In the genomic region with DNA sequence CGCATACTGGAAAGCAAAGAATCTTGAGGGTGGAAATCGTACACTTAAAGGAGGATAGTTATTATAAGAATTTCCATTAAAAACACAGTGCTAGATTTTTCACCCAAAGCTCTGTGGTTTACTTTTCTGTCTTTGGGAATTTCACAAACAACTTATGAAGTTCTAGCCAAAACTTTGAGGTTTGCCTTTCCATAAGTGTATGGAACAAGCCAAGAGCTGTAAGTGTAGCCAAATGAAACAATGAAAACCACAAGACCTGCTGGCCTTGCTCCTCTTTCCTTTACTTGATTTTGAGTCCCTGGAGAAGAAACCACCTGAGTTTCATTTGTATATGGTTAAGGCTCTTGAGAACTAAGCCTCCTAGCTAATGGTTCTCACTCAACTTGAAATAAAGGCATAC, we compare ENCODE assay signal across 24 cellular contexts.
"Had no signal": no experiment of that assay in that cellular context is flagged by ENCODE, and none has a peak within 500 bp of the region (broad histone marks: within the 10 kb centered on the region; RNA-seq: fewer than 3 reads in every experiment).

No MANE protein-coding gene starts in this region.

- H3K36me3 Mint-ChIP-seq: activated CD8-positive, alpha-beta memory T cell treated with anti-CD3 and anti-CD28 coated beads, Interleukin-2, amount 10 ng/mL, durations not matched to agents 7 days and 5 days; activated naive CD4-positive, alpha-beta T cell treated with anti-CD3 and anti-CD28 coated beads, Interleukin-2, amount 50 U/mL, for 72 hours; naive thymus-derived CD4-positive, alpha-beta T cell; stimulated activated naive B cell treated with anti-CD40 and anti-IgM and Interleukin-4, amounts not matched to agents 10 μg/mL and 1 μg/mL and 100 μg/mL, for 72 hours had no signal

- H3K4me1 Mint-ChIP-seq: activated B cell treated with CpG ODN at 0.5 μM for 24 hours; activated CD4-positive, alpha-beta T cell treated with anti-CD3 and anti-CD28 coated beads for 36 hours; activated CD8-positive, alpha-beta memory T cell treated with anti-CD3 and anti-CD28 coated beads, Interleukin-2, amount 10 ng/mL, durations not matched to agents 7 days and 5 days; neural crest cell; stimulated activated naive B cell treated with anti-CD40 and anti-IgM and Interleukin-4, amounts not matched to agents 10 μg/mL and 1 μg/mL and 100 μg/mL, for 72 hours had no signal

- DNase-seq: activated B cell treated with CpG ODN at 0.5 μM for 24 hours; activated CD4-positive, alpha-beta T cell treated with anti-CD3 and anti-CD28 coated beads for 36 hours; activated CD8-positive, alpha-beta memory T cell treated with anti-CD3 and anti-CD28 coated beads, Interleukin-2, amount 10 ng/mL, durations not matched to agents 7 days and 5 days; activated CD8-positive, alpha-beta T cell treated with anti-CD3 and anti-CD28 coated beads, Interleukin-2, amount 10 ng/mL, durations not matched to agents 7 days and 5 days; activated naive CD4-positive, alpha-beta T cell; activated T-cell treated with anti-CD3 and anti-CD28 coated beads, Interleukin-2, amount 50 U/mL, for 48 hours; brain microvascular endothelial cell; glutamatergic neuron; islet precursor cell; left ventricle myocardium superior; naive thymus-derived CD4-positive, alpha-beta T cell; nucleus accumbens; psoas muscle; stimulated activated CD4-positive, alpha-beta T cell treated with anti-CD3 and anti-CD28 coated beads, Interleukin-15, amount 100 ng/mL, for 24 hours; stimulated activated CD4-positive, alpha-beta T cell treated with anti-CD3 and anti-CD28 coated beads, Interleukin-2, amount 100 ng/mL, for 24 hours; stimulated activated naive B cell treated with anti-CD40 and anti-IgM and Interleukin-4, amounts not matched to agents 10 μg/mL and 1 μg/mL and 100 μg/mL, for 72 hours; T-helper 1 cell had no signal

- H3K27me3 Mint-ChIP-seq: activated B cell treated with CpG ODN at 0.5 μM for 24 hours; activated CD4-positive, alpha-beta T cell treated with anti-CD3 and anti-CD28 coated beads for 36 hours; activated CD8-positive, alpha-beta memory T cell treated with anti-CD3 and anti-CD28 coated beads, Interleukin-2, amount 10 ng/mL, durations not matched to agents 7 days and 5 days; dendritic cell treated with granulocyte-macrophage colony-stimulating factor and Interleukin-4, amounts not matched to agents 40 ng/mL and 50 ng/mL, for 4 days; naive thymus-derived CD4-positive, alpha-beta T cell; stimulated activated naive B cell treated with anti-CD40 and anti-IgM and Interleukin-4, amounts not matched to agents 10 μg/mL and 1 μg/mL and 100 μg/mL, for 72 hours had no signal

- ATAC-seq: activated CD4-positive, alpha-beta T cell treated with anti-CD3 and anti-CD28 coated beads for 36 hours; activated CD8-positive, alpha-beta memory T cell treated with anti-CD3 and anti-CD28 coated beads, Interleukin-2, amount 10 ng/mL, durations not matched to agents 7 days and 5 days; activated CD8-positive, alpha-beta T cell treated with anti-CD3 and anti-CD28 coated beads, Interleukin-2, amount 10 ng/mL, durations not matched to agents 7 days and 5 days; activated naive CD4-positive, alpha-beta T cell treated with anti-CD3 and anti-CD28 coated beads, Interleukin-2, amount 50 U/mL, for 72 hours; left ventricle myocardium superior; naive thymus-derived CD4-positive, alpha-beta T cell; psoas muscle; stimulated activated naive B cell treated with anti-CD40 and anti-IgM and Interleukin-4, amounts not matched to agents 10 μg/mL and 1 μg/mL and 100 μg/mL, for 72 hours had no signal

- H3K27ac Mint-ChIP-seq: activated B cell treated with CpG ODN at 0.5 μM for 24 hours; activated CD4-positive, alpha-beta T cell treated with anti-CD3 and anti-CD28 coated beads for 36 hours; activated CD8-positive, alpha-beta memory T cell treated with anti-CD3 and anti-CD28 coated beads, Interleukin-2, amount 10 ng/mL, durations not matched to agents 7 days and 5 days; activated CD8-positive, alpha-beta T cell treated with anti-CD3 and anti-CD28 coated beads, Interleukin-2, amount 10 ng/mL, durations not matched to agents 7 days and 5 days; activated naive CD4-positive, alpha-beta T cell treated with anti-CD3 and anti-CD28 coated beads, Interleukin-2, amount 50 U/mL, for 72 hours; activated T-helper 2 cell treated with anti-CD3 and anti-CD28 coated beads, Interferon-gamma antibody, Interleukin-2, Interleukin-4, amounts not matched to agents 10 μg/mL and 5 μg/mL and 100 μg/mL, durations not matched to agents 14 hours and 24 hours and 36 hours; dendritic cell treated with granulocyte-macrophage colony-stimulating factor and Interleukin-4, amounts not matched to agents 40 ng/mL and 50 ng/mL, for 4 days; naive thymus-derived CD4-positive, alpha-beta T cell; stimulated activated naive B cell treated with anti-CD40 and anti-IgM and Interleukin-4, amounts not matched to agents 10 μg/mL and 1 μg/mL and 100 μg/mL, for 72 hours; T-helper 2 cell treated with Interferon-gamma antibody and Interleukin-4, amounts not matched to agents 5 μg/mL and 100 μg/mL, for 36 hours had no signal

- H3K4me3 Mint-ChIP-seq: activated B cell treated with CpG ODN at 0.5 μM for 24 hours; activated CD4-positive, alpha-beta T cell treated with anti-CD3 and anti-CD28 coated beads for 36 hours; activated CD8-positive, alpha-beta memory T cell treated with anti-CD3 and anti-CD28 coated beads, Interleukin-2, amount 10 ng/mL, durations not matched to agents 7 days and 5 days; activated CD8-positive, alpha-beta T cell treated with anti-CD3 and anti-CD28 coated beads, Interleukin-2, amount 10 ng/mL, durations not matched to agents 7 days and 5 days; dendritic cell treated with granulocyte-macrophage colony-stimulating factor and Interleukin-4, amounts not matched to agents 40 ng/mL and 50 ng/mL, for 4 days; naive thymus-derived CD4-positive, alpha-beta T cell; neural crest cell; stimulated activated naive B cell treated with anti-CD40 and anti-IgM and Interleukin-4, amounts not matched to agents 10 μg/mL and 1 μg/mL and 100 μg/mL, for 72 hours; T-helper 2 cell treated with Interferon-gamma antibody and Interleukin-4, amounts not matched to agents 5 μg/mL and 100 μg/mL, for 36 hours had no signal

- H3K9me3 Mint-ChIP-seq: activated B cell treated with CpG ODN at 0.5 μM for 24 hours had no signal

- H3K4me3 ChIP-seq: esophagus muscularis mucosa, psoas muscle, tibial nerve had no signal
